In the genomic region with DNA sequence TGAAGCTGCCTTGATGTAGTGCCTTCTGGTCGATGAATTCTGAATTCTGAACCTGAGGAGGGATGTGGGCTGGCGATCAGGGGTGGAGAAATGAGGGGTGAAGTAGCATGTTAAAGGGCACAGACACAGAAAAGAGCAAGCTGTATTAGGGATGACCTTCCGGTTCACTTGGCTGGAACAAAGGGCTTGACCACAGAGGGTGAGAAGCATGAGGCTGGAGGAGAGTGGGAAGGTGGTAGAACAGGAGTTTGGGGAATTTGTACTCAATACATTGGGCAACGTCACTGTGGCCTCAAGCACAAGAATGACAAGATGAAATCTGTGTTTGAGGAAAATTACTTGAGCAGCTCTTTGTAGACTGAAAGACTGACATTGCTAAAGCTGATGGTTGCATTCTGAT, we compare ENCODE assay signal across 18 cellular contexts.
"Had no signal": no experiment of that assay in that cellular context is flagged by ENCODE, and none has a peak within 500 bp of the region (broad histone marks: within the 10 kb centered on the region; RNA-seq: fewer than 3 reads in every experiment).

No MANE protein-coding gene starts in this region.

- H3K27me3 Mint-ChIP-seq: naive B cell had no signal

- H3K27ac Mint-ChIP-seq: activated T-helper 1 cell treated with anti-CD3 and anti-CD28 coated beads, Interleukin-12 subunit alpha, Interleukin-12 subunit beta, Interleukin-2, Interleukin-4 antibody, amounts not matched to agents 30 ng/mL and 10 ng/mL and 1 ng/mL, durations not matched to agents 14 hours and 24 hours and 36 hours; endodermal cell had no signal

- H3K4me1 ChIP-seq: prostate gland had no signal

- H3K9me3 ChIP-seq: gastroesophageal sphincter, prostate gland, spleen, thyroid gland, vagina had no signal

- H3K36me3 ChIP-seq: gastroesophageal sphincter, prostate gland, spleen, thyroid gland, vagina had no signal

- H3K27me3 ChIP-seq: dorsolateral prefrontal cortex, gastroesophageal sphincter, spleen, thyroid gland, vagina had no signal

- ATAC-seq: activated CD4-positive, CD25-positive, alpha-beta regulatory T cell treated with anti-CD3 and anti-CD28 coated beads, Interleukin-2, amount 50 U/mL, for 24 hours had no signal

- H3K27ac ChIP-seq: dorsolateral prefrontal cortex, gastroesophageal sphincter, prostate gland, thyroid gland had no signal

- H3K9me3 Mint-ChIP-seq: activated T-helper 1 cell treated with anti-CD3 and anti-CD28 coated beads, Interleukin-12 subunit alpha, Interleukin-12 subunit beta, Interleukin-2, Interleukin-4 antibody, amounts not matched to agents 30 ng/mL and 10 ng/mL and 1 ng/mL, durations not matched to agents 14 hours and 24 hours and 36 hours; endodermal cell; naive B cell had no signal

- H3K4me3 Mint-ChIP-seq: activated T-helper 1 cell treated with anti-CD3 and anti-CD28 coated beads, Interleukin-12 subunit alpha, Interleukin-12 subunit beta, Interleukin-2, Interleukin-4 antibody, amounts not matched to agents 30 ng/mL and 10 ng/mL and 1 ng/mL, durations not matched to agents 14 hours and 24 hours and 36 hours; endodermal cell had no signal

- DNase-seq: activated CD4-positive, alpha-beta T cell treated with anti-CD3 and anti-CD28 coated beads, Interleukin-2, amount 50 U/mL, for 1 hour; activated CD8-positive, alpha-beta memory T cell treated with anti-CD3 and anti-CD28 coated beads for 24 hours; activated naive CD4-positive, alpha-beta T cell; dorsolateral prefrontal cortex; endodermal cell; erythroblast; naive B cell; occipital lobe; spleen; T-helper 1 cell; T1000 had no signal

- FAIRE-seq: islet of Langerhans had no signal

- H3K36me3 Mint-ChIP-seq: naive B cell had no signal

- H3K4me3 ChIP-seq: dorsolateral prefrontal cortex, gastroesophageal sphincter, prostate gland, spleen, thyroid gland, vagina had no signal

- H3K4me1 Mint-ChIP-seq: endodermal cell had no signal
